ENCODE assay signal across 8 cellular contexts in the genomic region with DNA sequence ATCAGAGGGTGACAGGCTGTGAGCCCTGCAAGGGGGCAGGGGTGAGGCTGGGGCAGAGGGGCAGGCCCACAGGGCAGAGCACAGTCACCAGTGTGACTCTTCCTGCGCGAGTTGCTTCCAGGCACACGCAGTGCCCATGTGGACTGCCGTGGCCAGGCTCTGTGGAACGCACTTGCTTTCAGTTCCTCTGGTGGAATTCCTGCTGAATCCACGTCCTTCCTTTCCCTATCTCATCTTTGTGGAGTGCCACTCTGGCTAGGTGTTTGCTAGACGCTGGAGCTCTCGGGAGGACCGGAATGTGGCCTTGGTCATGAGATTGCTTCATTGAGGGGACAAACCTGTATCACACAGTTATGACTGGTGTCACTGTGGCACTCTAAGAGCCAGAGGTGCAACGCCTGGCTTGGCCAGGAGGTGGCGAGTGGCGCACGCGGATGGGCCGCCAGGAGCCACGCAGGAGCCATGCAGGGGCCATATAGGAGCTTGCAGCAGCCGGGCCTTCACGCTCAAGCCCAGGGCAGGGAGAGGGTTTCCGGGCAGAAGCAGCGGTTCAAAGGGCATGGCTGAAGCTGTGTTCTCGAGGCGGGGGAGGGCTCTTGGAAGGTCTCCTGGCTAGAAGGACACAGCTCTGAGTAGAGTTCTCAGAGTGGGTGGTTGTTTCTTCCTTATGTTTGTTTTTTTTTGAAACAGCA. TPM values are rescaled to one million over a fixed set of nuclear protein-coding genes. Genes with fewer than 3 reads are reported as not detected.
A peak's percentile ranks its signal among the peaks of the same experiment; 100 is the strongest.
DNase-seq lines count a peak whose midpoint lies in the region; ATAC-seq and TF ChIP-seq lines count a peak whose summit lies in the region.

No MANE protein-coding gene starts in this region.

- in situ Hi-C loops in GM13977 (cut with MboI; ENCODE audit: low pct_unique_long_range_greater_than_20kb, low sequenced_read_pairs, unreplicated experiment), result no loop called here

- peaks cover 19% of the 10 kb centered on the region for H3K36me3 Mint-ChIP-seq in MCF 10A (ENCODE audit: insufficient read depth, unreplicated experiment)
- H3K36me3 Mint-ChIP-seq in immature natural killer cell, result peaks cover 8 to 30% (median 9%) of the 10 kb centered on the region in 3 donors

- no peaks in the 10 kb centered on the region; the same call in 1 of the 2 replicates for H3K36me3 ChIP-seq in WERI-Rb-1

- H3K27ac Mint-ChIP-seq in MCF 10A (ENCODE audit: low read depth, unreplicated experiment) (peak overlapping the region; percentile 43), immature natural killer cell (peak overlapping the region; percentile 79 to 96 (median 88))

- no TSS peak for BruUV-seq in MCF 10A (replicated peaks; lab: Mats Ljungman, UMichigan)

- ATAC-seq in HG02973 (IDR thresholded peaks at IDR 0.05; ENCODE audit: unreplicated experiment), result no peak
- ATAC-seq in GM21526 (IDR thresholded peaks at IDR 0.05; ENCODE audit: low FRiP score, unreplicated experiment), result no peak

- H3K9me3 Mint-ChIP-seq in MCF 10A (ENCODE audit: unreplicated experiment), result no peaks in the 10 kb centered on the region
- peaks cover 0 to 2% (median 0%) of the 10 kb centered on the region in 6 donors for H3K9me3 Mint-ChIP-seq in immature natural killer cell

- H3K27me3 Mint-ChIP-seq in MCF 10A (ENCODE audit: insufficient read depth, unreplicated experiment) (no peaks in the 10 kb centered on the region), immature natural killer cell (ENCODE audit: low read depth in 3 of 3) (peaks cover 0 to 2% (median 1%) of the 10 kb centered on the region in 3 donors)

- no peaks in the 10 kb centered on the region for H3K27me3 ChIP-seq in WERI-Rb-1 (ENCODE audit: insufficient read depth, low read depth, severe bottlenecking)

- POLR2A ChIA-PET in MCF 10A (lab: Yijun Ruan, JAX), result interaction anchor here (0.6 to 1.2 kb wide), 4 partner anchors 15 to 47 kb away, joined by 3 to 6 read pairs (median 3); partner anchors contain the start of gene TBC1D22A

- TF ChIP-seq CTCF in GM13977 (IDR thresholded peaks at IDR 0.05; ENCODE audit: extremely low read depth, insufficient read depth, missing control alignments) (peak; percentile 98), WERI-Rb-1 (IDR thresholded peaks at IDR 0.05; ENCODE audit: low read depth, low read length) (peak; percentile 93), MCF 10A (IDR thresholded peaks at IDR 0.05; ENCODE audit: unreplicated experiment) (peak; percentile 95)

- H3K4me1 Mint-ChIP-seq in MCF 10A (ENCODE audit: insufficient read depth, unreplicated experiment), result peaks cover 16% of the 10 kb centered on the region
- H3K4me1 Mint-ChIP-seq in immature natural killer cell, result peaks cover 20 to 25% of the 10 kb centered on the region in 2 donors

- H3K4me3 ChIP-seq in WERI-Rb-1 (ENCODE audit: low read depth, low read length), result no peak overlapping the region

- H3K9me3 ChIP-seq in WERI-Rb-1 (ENCODE audit: severe bottlenecking), result no peaks in the 10 kb centered on the region

- H3K4me3 Mint-ChIP-seq in MCF 10A (ENCODE audit: unreplicated experiment), result no peak overlapping the region
- no peak overlapping the region for H3K4me3 Mint-ChIP-seq in immature natural killer cell

- CTCF ChIA-PET in MCF 10A (lab: Yijun Ruan, JAX), result interaction anchor here (0.6 to 3.1 kb wide), 50 partner anchors 9 to 1697 kb away, joined by 3 to 21 read pairs (median 4); partner anchors contain the start of gene TBC1D22A

- DNase-seq in GM13977 (ENCODE audit: low spot score), result peak; percentile 84
- DNase-seq in NCI-H1694 (lab: John Stamatoyannopoulos, UW), result peak; percentile 70
- DNase-seq in WERI-Rb-1, result peak; percentile 81
- DNase-seq in MCF 10A (ENCODE audit: unreplicated experiment), result peak; percentile 61
- peak; percentile 48 to 62 (median 53) for DNase-seq in immature natural killer cell
- DNase-seq in stimulated activated CD4-positive, alpha-beta T cell treated with anti-CD3 and anti-CD28 coated beads, Interleukin-12 subunit alpha, Interleukin-12 subunit beta, amount 100 ng/mL, for 48 hours (ENCODE audit: low read depth in 2 of 3, low spot score in 1 of 3), result peak; percentile 60 to 73 (median 70)

- intact Hi-C loops in MCF 10A (cut with micrococcal nuclease), result loop anchor here (5.0 kb wide), 1 partner anchor 789 kb away; no protein-coding TSS in a partner anchor

- H3K27ac ChIP-seq in WERI-Rb-1, result no peak overlapping the region

RNA-seq across cellular contexts. Expression of gene TBC1D22A, which starts 36.1 kb away (rescaled TPM):
- total RNA-seq in MCF 10A (2022), result 26.0 and 27.7 TPM in 2 replicates
- polyA plus RNA-seq in immature natural killer cell, result 10 to 100 TPM; 20.6 to 28.0 (median 24.0) TPM
